Comparison of ENCODE assay signal across 2 cellular contexts in the genomic region with DNA sequence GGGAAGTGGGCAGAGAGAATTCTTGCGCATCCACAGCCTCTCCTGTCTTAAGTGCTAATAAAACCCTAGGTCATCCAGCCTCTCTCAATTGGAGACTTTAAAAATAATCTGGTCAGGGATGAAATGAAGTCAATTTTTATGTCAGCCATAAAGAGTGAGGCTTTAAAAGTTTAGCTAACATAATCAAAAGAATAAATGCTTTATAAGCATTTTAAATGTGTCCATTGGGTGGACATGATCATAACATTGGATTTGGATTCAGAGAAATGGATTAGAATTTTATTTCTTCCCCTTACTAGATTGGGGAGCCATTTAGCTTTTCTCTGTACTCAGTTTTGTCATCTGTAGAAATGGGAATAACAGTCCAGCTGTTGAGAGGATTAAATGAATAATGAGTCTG.
A peak's percentile ranks its signal among the peaks of the same experiment; 100 is the strongest.
TF ChIP-seq lines count a peak whose summit lies in the region.

No MANE protein-coding gene starts in this region.

TF ChIP-seq in IMR-90, 13 proteins besides CTCF, POLR2A, EP300 and RAD21:
- TF ChIP-seq RFX5 (IDR thresholded peaks at IDR 0.05; ENCODE audit: low read depth, low read length) (no peak), RCOR1 (IDR thresholded peaks at IDR 0.05; ENCODE audit: insufficient replicate concordance, low read length) (no peak), MXI1 (IDR thresholded peaks at IDR 0.05; ENCODE audit: borderline replicate concordance, low read depth, low read length) (no peak), MAFK (IDR thresholded peaks at IDR 0.05; ENCODE audit: low read depth, low read length) (peak; percentile 33), CEBPB (IDR thresholded peaks at IDR 0.05; ENCODE audit: low read depth, low read length) (no peak)
- TF ChIP-seq, protein P1, sequence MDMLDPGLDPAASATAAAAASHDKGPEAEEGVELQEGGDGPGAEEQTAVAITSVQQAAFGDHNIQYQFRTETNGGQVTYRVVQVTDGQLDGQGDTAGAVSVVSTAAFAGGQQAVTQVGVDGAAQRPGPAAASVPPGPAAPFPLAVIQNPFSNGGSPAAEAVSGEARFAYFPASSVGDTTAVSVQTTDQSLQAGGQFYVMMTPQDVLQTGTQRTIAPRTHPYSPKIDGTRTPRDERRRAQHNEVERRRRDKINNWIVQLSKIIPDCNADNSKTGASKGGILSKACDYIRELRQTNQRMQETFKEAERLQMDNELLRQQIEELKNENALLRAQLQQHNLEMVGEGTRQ (IDR thresholded peaks at IDR 0.05; ENCODE audit: low read depth, low read length): no peak

TF ChIP-seq in K562, 482 proteins besides CTCF, POLR2A, EP300 and RAD21:
- TF ChIP-seq RBM34 (IDR thresholded peaks at IDR 0.05; ENCODE audit: borderline replicate concordance, insufficient read depth, low read length) (no peak), ZNF561 (CRISPR knock-in tag; conservative IDR thresholded peaks at IDR 0.05) (no peak), HDAC2 (IDR thresholded peaks at IDR 0.05) (no peak), KDM5B (IDR thresholded peaks at IDR 0.05; ENCODE audit: insufficient replicate concordance, low read depth, low read length) (no peak), SMAD3 (CRISPR knock-in tag; conservative IDR thresholded peaks at IDR 0.05) (no peak), C11orf30 (IDR thresholded peaks at IDR 0.05; ENCODE audit: low read depth) (peak; percentile 17; the same call in 1 of the 2 replicates), ZZZ3 (IDR thresholded peaks at IDR 0.05) (no peak), CBX3 (IDR thresholded peaks at IDR 0.05; ENCODE audit: borderline replicate concordance in 1 of 2, low read length in 2 of 2) (no peak), CBFA2T3 (IDR thresholded peaks at IDR 0.05) (no peak), ZBTB17 (CRISPR knock-in tag; IDR thresholded peaks at IDR 0.05) (no peak), ZNF316 (IDR thresholded peaks at IDR 0.05) (peak; percentile 38)
- TF ChIP-seq, protein P2, sequence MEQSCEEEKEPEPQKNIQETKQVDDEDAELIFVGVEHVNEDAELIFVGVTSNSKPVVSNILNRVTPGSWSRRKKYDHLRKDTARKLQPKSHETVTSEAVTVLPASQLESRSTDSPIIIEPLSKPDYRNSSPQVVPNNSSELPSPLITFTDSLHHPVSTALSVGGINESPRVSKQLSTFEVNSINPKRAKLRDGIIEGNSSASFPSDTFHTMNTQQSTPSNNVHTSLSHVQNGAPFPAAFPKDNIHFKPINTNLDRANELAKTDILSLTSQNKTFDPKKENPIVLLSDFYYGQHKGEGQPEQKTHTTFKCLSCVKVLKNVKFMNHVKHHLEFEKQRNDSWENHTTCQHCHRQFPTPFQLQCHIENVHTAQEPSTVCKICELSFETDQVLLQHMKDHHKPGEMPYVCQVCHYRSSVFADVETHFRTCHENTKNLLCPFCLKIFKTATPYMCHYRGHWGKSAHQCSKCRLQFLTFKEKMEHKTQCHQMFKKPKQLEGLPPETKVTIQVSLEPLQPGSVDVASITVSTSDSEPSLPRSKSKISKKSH (CRISPR knock-in tag; IDR thresholded peaks at IDR 0.05): no peak
- TF ChIP-seq, protein P3, sequence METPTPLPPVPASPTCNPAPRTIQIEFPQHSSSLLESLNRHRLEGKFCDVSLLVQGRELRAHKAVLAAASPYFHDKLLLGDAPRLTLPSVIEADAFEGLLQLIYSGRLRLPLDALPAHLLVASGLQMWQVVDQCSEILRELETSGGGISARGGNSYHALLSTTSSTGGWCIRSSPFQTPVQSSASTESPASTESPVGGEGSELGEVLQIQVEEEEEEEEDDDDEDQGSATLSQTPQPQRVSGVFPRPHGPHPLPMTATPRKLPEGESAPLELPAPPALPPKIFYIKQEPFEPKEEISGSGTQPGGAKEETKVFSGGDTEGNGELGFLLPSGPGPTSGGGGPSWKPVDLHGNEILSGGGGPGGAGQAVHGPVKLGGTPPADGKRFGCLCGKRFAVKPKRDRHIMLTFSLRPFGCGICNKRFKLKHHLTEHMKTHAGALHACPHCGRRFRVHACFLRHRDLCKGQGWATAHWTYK (CRISPR knock-in tag; IDR thresholded peaks at IDR 0.05): no peak
- TF ChIP-seq, protein P1 (CRISPR knock-in tag; IDR thresholded peaks at IDR 0.05): no peak
